10 cellular contexts compared by ENCODE assay signal in genomic region chr10:103452714-103453230, GRCh38. TPM values are rescaled to one million over a fixed set of nuclear protein-coding genes. Genes with fewer than 3 reads are reported as not detected.
DNase-seq lines count a peak whose midpoint lies in the region; TF ChIP-seq lines count a peak whose summit lies in the region.
"Had no signal": no experiment of that assay in that cellular context is flagged by ENCODE, and none has a peak within 500 bp of the region (broad histone marks: within the 10 kb centered on the region; RNA-seq: fewer than 3 reads in every experiment).

No MANE protein-coding gene starts in this region.

- no peak overlapping the region for H3K23ac ChIP-seq in trophoblast cell (ENCODE audit: low read length)

- no peaks in the 10 kb centered on the region for H3K9me2 ChIP-seq in MM.1S (replicated peaks; ENCODE audit: insufficient read depth, low read length)

- H3K36me3 Mint-ChIP-seq in CD4-positive, alpha-beta memory T cell: peaks cover 20 to 32% of the 10 kb centered on the region in 2 donors

- no peak overlapping the region for H3K18ac ChIP-seq in trophoblast cell (ENCODE audit: low read length)

- H3K9me3 ChIP-seq in CD4-positive, alpha-beta memory T cell (ENCODE audit: control insufficient read depth in 1 of 2, low read length in 2 of 2): no peaks in the 10 kb centered on the region
- H3K9me3 ChIP-seq in MM.1S (replicated peaks; ENCODE audit: insufficient read depth, low read length) (no peaks in the 10 kb centered on the region), esophagus (ENCODE audit: control insufficient read depth in 2 of 2, insufficient read depth in 1 of 2, low read depth in 1 of 2, low read length in 1 of 2) (no peaks in the 10 kb centered on the region), trophoblast cell (ENCODE audit: insufficient read depth, low read depth, low read length) (no peaks in the 10 kb centered on the region)

- H3K79me2 ChIP-seq in MM.1S (ENCODE audit: low read length) (peaks cover 27% of the 10 kb centered on the region), trophoblast cell (ENCODE audit: control insufficient read depth, insufficient read depth, low read length, poor library complexity) (no peaks in the 10 kb centered on the region)

- CTCF ChIA-PET in CD4-positive, alpha-beta memory T cell (lab: Charles Lee; ENCODE audit: partially characterized antibody): interaction anchor here (1.0 to 9.7 kb wide), 8 partner anchors 13 to 36 kb away, joined by 3 to 75 read pairs (median 21); no protein-coding TSS in a partner anchor

- H3F3A ChIP-seq in MM.1S (ENCODE audit: insufficient read depth, low read length): peaks cover 6% of the 10 kb centered on the region

- H2BK120ac ChIP-seq in trophoblast cell (ENCODE audit: insufficient read depth, low read length, poor library complexity): no peak overlapping the region

- H4K91ac ChIP-seq in trophoblast cell (ENCODE audit: low read depth, low read length): no peak overlapping the region

- H3K79me1 ChIP-seq in trophoblast cell (ENCODE audit: low read length): peaks cover 5% of the 10 kb centered on the region

- H3K27me3 Mint-ChIP-seq in CD4-positive, alpha-beta memory T cell: no peaks in the 10 kb centered on the region

- H2BK5ac ChIP-seq in trophoblast cell (ENCODE audit: low read depth, low read length, poor library complexity): no peak overlapping the region

- H3K36me3 ChIP-seq in CD4-positive, alpha-beta memory T cell (ENCODE audit: insufficient read depth, low read length): peaks cover 6% of the 10 kb centered on the region
- no peaks in the 10 kb centered on the region for H3K36me3 ChIP-seq in MM.1S (replicated peaks; ENCODE audit: insufficient read depth, low read length)
- peaks cover 4 to 16% of the 10 kb centered on the region in 2 donors for H3K36me3 ChIP-seq in esophagus (ENCODE audit: control insufficient read depth in 2 of 2, insufficient read depth in 2 of 2, low read length in 1 of 2)
- H3K36me3 ChIP-seq in trophoblast cell (ENCODE audit: control insufficient read depth in 1 of 2, insufficient read depth in 2 of 2, low read length in 2 of 2): peaks cover under 1 to 8% of the 10 kb centered on the region in 2 experiments

- TF ChIP-seq CTCF in MM.1S (IDR thresholded peaks at IDR 0.05; ENCODE audit: low read length): no peak

- peaks cover 48% of the 10 kb centered on the region for H3K4me1 ChIP-seq in CD4-positive, alpha-beta memory T cell (ENCODE audit: insufficient read depth, low read length)
- 0 out of 2 replicates have a peak, but pooled peaks cover 1% of the 10 kb centered on the region for H3K4me1 ChIP-seq in MM.1S (ENCODE audit: low read length)
- H3K4me1 ChIP-seq in esophagus (ENCODE audit: control insufficient read depth in 2 of 2, insufficient read depth in 2 of 2, low read length in 1 of 2): peaks cover 8 to 27% of the 10 kb centered on the region in 2 donors
- peaks cover 10 to 11% of the 10 kb centered on the region in 2 experiments for H3K4me1 ChIP-seq in trophoblast cell (ENCODE audit: control insufficient read depth in 1 of 2, insufficient read depth in 2 of 2, low read length in 2 of 2)

- H2AK5ac ChIP-seq in trophoblast cell (ENCODE audit: low read length): no peak overlapping the region

- peaks cover 40 to 70% (median 46%) of the 10 kb centered on the region in 4 donors for H3K4me1 Mint-ChIP-seq in CD4-positive, alpha-beta memory T cell

- peak overlapping the region; percentile 72 for H3K27ac ChIP-seq in CD4-positive, alpha-beta memory T cell (ENCODE audit: low read depth, low read length)
- H3K27ac ChIP-seq in MM.1S (ENCODE audit: low read length) (no peak overlapping the region), esophagus (ENCODE audit: low read depth in 2 of 2, low read length in 1 of 2) (peak overlapping the region; percentile 84 to 93), trophoblast cell (ENCODE audit: low read depth, low read length) (no peak overlapping the region)

- H3K4me2 ChIP-seq in MM.1S (ENCODE audit: low read depth, low read length): peak overlapping the region; percentile 85
- peak overlapping the region; percentile 67 for H3K4me2 ChIP-seq in trophoblast cell (ENCODE audit: low read length)

- H3K27ac Mint-ChIP-seq in CD4-positive, alpha-beta memory T cell: peak overlapping the region in 5 of 7 donors; percentile 39 to 92 (median 78)

- POLR2A ChIA-PET in CD4-positive, alpha-beta memory T cell (lab: Charles Lee; ENCODE audit: partially characterized antibody): interaction anchor here (1.3 to 5.9 kb wide), 9 partner anchors 10 to 85 kb away, joined by 3 to 106 read pairs (median 7); partner anchors contain the start of genes ATP5MK, PDCD11 and TAF5

- H4K8ac ChIP-seq in trophoblast cell (ENCODE audit: low read depth, low read length): peak overlapping the region; percentile 25

- H3K14ac ChIP-seq in trophoblast cell (ENCODE audit: low read length): no peak overlapping the region

- no peak for DNase-seq in CD4-positive, alpha-beta memory T cell
- DNase-seq in MM.1S (no peak), trophoblast cell (peak; percentile 95 to 97), UCSD-AML1 (lab: John Stamatoyannopoulos, UW; ENCODE audit: unreplicated experiment) (no peak), DMS79 (lab: John Stamatoyannopoulos, UW) (no peak), NCI-H1417 treated with DMSO at 0.1 percent for 48 hours (lab: John Stamatoyannopoulos, UW) (no peak)
- no peak for DNase-seq in stimulated activated CD4-positive, alpha-beta T cell treated with anti-CD3 and anti-CD28 coated beads, Interleukin-1b, Interleukin-23, amount 100 ng/mL, for 48 hours
- DNase-seq: Karpas-422 had no signal

- 50 to 52% methylated on average over 16 of the region's 16 CpGs for WGBS in esophagus, 2 donors
- WGBS in trophoblast cell (ENCODE audit: extremely low coverage, insufficient coverage, insufficient read length): no CpG with 5 or more reads among the region's 16 CpGs

- H3K4me3 Mint-ChIP-seq in CD4-positive, alpha-beta memory T cell: peak overlapping the region; percentile 90 to 99 (median 96)

- H3K4me3 ChIP-seq in CD4-positive, alpha-beta memory T cell (ENCODE audit: low read length in 2 of 2): peak overlapping the region; percentile 79 to 97
- peak overlapping the region; percentile 74 for H3K4me3 ChIP-seq in MM.1S (ENCODE audit: low read length)
- peak overlapping the region; percentile 43 to 67 for H3K4me3 ChIP-seq in esophagus (ENCODE audit: low read depth in 1 of 2, low read length in 2 of 2)
- no peak overlapping the region for H3K4me3 ChIP-seq in trophoblast cell (ENCODE audit: low read depth, low read length)

- no peaks in the 10 kb centered on the region for H3K27me3 ChIP-seq in CD4-positive, alpha-beta memory T cell (ENCODE audit: insufficient read depth, low read length)
- no peaks in the 10 kb centered on the region for H3K27me3 ChIP-seq in MM.1S (replicated peaks; ENCODE audit: insufficient read depth, low read length)
- H3K27me3 ChIP-seq in esophagus (ENCODE audit: control insufficient read depth in 1 of 2, insufficient read depth in 2 of 2, low read length in 2 of 2): no peaks in the 10 kb centered on the region
- no peaks in the 10 kb centered on the region for H3K27me3 ChIP-seq in trophoblast cell (ENCODE audit: insufficient read depth, low read length)

- no peak overlapping the region for H4K12ac ChIP-seq in trophoblast cell (ENCODE audit: low read depth, low read length)

- intact Hi-C loops in CD4-positive, alpha-beta memory T cell (cut with micrococcal nuclease): loop anchor here (1.0 kb wide), 1 partner anchor 30 kb away; no protein-coding TSS in a partner anchor

- H3K9ac ChIP-seq in MM.1S (ENCODE audit: low read length) (peak overlapping the region; percentile 66; the same call in 1 of the 2 replicates), trophoblast cell (ENCODE audit: low read length) (no peak overlapping the region)

- no peak overlapping the region for H3K4ac ChIP-seq in trophoblast cell (ENCODE audit: low read depth, low read length)

- H3K9me3 Mint-ChIP-seq in CD4-positive, alpha-beta memory T cell: peaks cover 0 to 4% (median 0%) of the 10 kb centered on the region in 8 donors

- peak overlapping the region; percentile 80 for H2AFZ ChIP-seq in MM.1S (ENCODE audit: low read length)
- H2AFZ ChIP-seq in trophoblast cell (ENCODE audit: insufficient read depth, low read length, poor library complexity): no peak overlapping the region

- no peak overlapping the region for H2BK12ac ChIP-seq in trophoblast cell (ENCODE audit: low read length)

- no peaks in the 10 kb centered on the region for H4K20me1 ChIP-seq in MM.1S (ENCODE audit: insufficient read depth, low read length)

RNA-seq across cellular contexts. Expression of gene CALHM2, which starts 0.6 kb away (rescaled TPM):
- total RNA-seq in CD4-positive, alpha-beta memory T cell: 10 to 100 TPM; 80.5 to 84.6 TPM
- 10 to 100 TPM; 40.3 to 65.0 TPM for polyA plus RNA-seq in CD4-positive, alpha-beta memory T cell
- 1 to 10 TPM; 5.3 to 9.7 TPM for polyA plus RNA-seq in esophagus
- polyA plus RNA-seq in trophoblast cell (2013): 8.8 and 10.1 TPM in 2 replicates

RNA-seq across cellular contexts. Expression of gene CALHM1, which starts 5.9 kb away (rescaled TPM):
- not detected for total RNA-seq in CD4-positive, alpha-beta memory T cell
- polyA plus RNA-seq in CD4-positive, alpha-beta memory T cell: not detected
- not detected for polyA plus RNA-seq in esophagus
- 0.01 TPM in 1 of 2 replicates, not detected in the other for polyA plus RNA-seq in trophoblast cell (2013)
- total RNA-seq: kidney epithelial cell had no signal

RNA-seq across cellular contexts. Expression of gene CALHM3, which starts 26.3 kb away (rescaled TPM):
- total RNA-seq in CD4-positive, alpha-beta memory T cell: not detected
- not detected for polyA plus RNA-seq in CD4-positive, alpha-beta memory T cell
- not detected for polyA plus RNA-seq in esophagus
- 0.33 and 0.36 TPM in 2 replicates for polyA plus RNA-seq in trophoblast cell (2013)
- total RNA-seq: kidney epithelial cell had no signal

RNA-seq across cellular contexts. Expression of gene NEURL1, which starts 40.7 kb away (rescaled TPM):
- total RNA-seq in CD4-positive, alpha-beta memory T cell: under 1 TPM; 0.83 to 0.96 TPM
- polyA plus RNA-seq in CD4-positive, alpha-beta memory T cell: under 1 TPM; 0.76 to 0.82 TPM
- under 1 TPM; 0.10 to 0.11 TPM for polyA plus RNA-seq in esophagus
- 197 and 211 TPM in 2 replicates for polyA plus RNA-seq in trophoblast cell (2013)

RNA-seq across cellular contexts. Expression of gene PDCD11, which starts 56.3 kb away (rescaled TPM):
- total RNA-seq in CD4-positive, alpha-beta memory T cell: 10 to 100 TPM; 37.8 to 45.0 TPM
- 10 to 100 TPM in 1 of 2 donors, 1 to 10 TPM in 1; 2.5 to 16.1 TPM for polyA plus RNA-seq in CD4-positive, alpha-beta memory T cell
- polyA plus RNA-seq in esophagus: 10 to 100 TPM; 12.2 to 15.5 TPM
- 20.4 and 20.9 TPM in 2 replicates for polyA plus RNA-seq in trophoblast cell (2013)

Comparison
In these comparisons a context has a peak if more than half of its experiments do, and no peak if none do; other contexts are left out.
1. DNase-seq: peak in trophoblast cell (2 of 2); none in CD4-positive, alpha-beta memory T cell (0 of 5), MM.1S (single experiment), UCSD-AML1 (single experiment), DMS79 (single experiment), NCI-H1417 treated with DMSO at 0.1 percent for 48 hours (single experiment) and stimulated activated CD4-positive, alpha-beta T cell treated with anti-CD3 and anti-CD28 coated beads, Interleukin-1b, Interleukin-23, amount 100 ng/mL, for 48 hours (single experiment).
2. H3K27ac ChIP-seq: peak in CD4-positive, alpha-beta memory T cell (single experiment) and esophagus (2 of 2); none in MM.1S (single experiment) and trophoblast cell (single experiment).